ENCODE assay signal across 17 cellular contexts in the genomic region with DNA sequence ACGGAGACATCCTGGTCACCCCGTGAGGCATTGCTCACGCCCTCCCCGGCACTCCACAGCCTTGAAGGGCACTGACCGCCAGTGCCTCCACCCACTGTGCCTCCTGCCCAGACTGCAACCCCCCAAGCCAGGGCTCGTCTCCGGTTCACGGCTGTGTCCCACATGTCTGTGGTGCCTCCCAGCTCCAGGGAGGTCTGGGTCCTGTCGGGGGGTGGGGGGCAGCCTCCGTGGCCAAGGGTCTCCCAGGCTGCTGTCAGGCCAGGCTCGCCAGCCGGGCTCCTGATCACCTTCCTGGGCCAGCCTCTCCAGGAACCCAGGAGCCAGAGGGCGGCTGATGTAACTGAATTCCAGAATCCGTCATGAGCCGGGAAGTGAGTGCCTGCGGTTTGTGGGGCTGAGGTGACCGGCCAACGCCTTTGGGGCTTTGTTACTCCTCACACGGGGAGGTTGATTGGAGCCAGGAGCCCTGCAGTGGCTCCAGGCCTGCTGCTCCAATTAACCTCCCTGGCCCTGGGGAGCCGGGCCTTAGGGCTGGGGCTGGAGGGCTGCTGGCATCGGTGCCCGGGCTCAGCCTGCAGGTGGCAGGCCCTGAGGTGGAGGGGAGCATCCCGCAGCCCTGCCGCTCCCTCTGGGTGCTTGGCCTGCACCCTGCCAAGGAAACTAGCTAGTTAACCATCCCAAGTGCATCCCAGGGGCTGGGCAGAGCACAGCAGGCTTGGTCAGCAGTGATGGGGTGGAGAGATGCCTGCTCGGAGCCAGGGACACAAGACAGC. TPM values are rescaled to one million over a fixed set of nuclear protein-coding genes. Genes with fewer than 3 reads are reported as not detected.
DNase-seq lines count a peak whose midpoint lies in the region; ATAC-seq, FAIRE-seq and TF ChIP-seq lines count a peak whose summit lies in the region.
"Had no signal": no experiment of that assay in that cellular context is flagged by ENCODE, and none has a peak within 500 bp of the region (broad histone marks: within the 10 kb centered on the region; RNA-seq: fewer than 3 reads in every experiment).

No MANE protein-coding gene starts in this region.

- peaks cover 5% of the 10 kb centered on the region for H3K9me3 ChIP-seq in astrocyte (ENCODE audit: insufficient read depth, low read depth, low read length)
- no peaks in the 10 kb centered on the region for H3K9me3 ChIP-seq in neural progenitor cell (ENCODE audit: low read depth)
- H3K9me3 ChIP-seq in uterus, result no peaks in the 10 kb centered on the region
- H3K9me3 ChIP-seq: testis had no signal

- H3K27me3 ChIP-seq in BJ (ENCODE audit: control insufficient read depth, insufficient read depth, low read length), result peaks cover 3% of the 10 kb centered on the region; the same call in 1 of the 2 replicates
- H3K27me3 ChIP-seq in astrocyte (ENCODE audit: insufficient read depth, low read length), result peaks cover 12% of the 10 kb centered on the region
- peaks cover 54% of the 10 kb centered on the region for H3K27me3 ChIP-seq in neural progenitor cell
- peaks cover 0 to 6% of the 10 kb centered on the region in 2 donors for H3K27me3 ChIP-seq in uterus
- H3K27me3 ChIP-seq: testis had no signal

- H3K4me2 ChIP-seq in astrocyte (ENCODE audit: low read length), result peak overlapping the region; percentile 15
- no peak overlapping the region for H3K4me2 ChIP-seq in neural progenitor cell

- no peaks in the 10 kb centered on the region for H3K79me2 ChIP-seq in astrocyte (ENCODE audit: insufficient read depth, low read length)
- no peaks in the 10 kb centered on the region for H3K79me2 ChIP-seq in neural progenitor cell (ENCODE audit: low read depth)

- DNase-seq in BJ (ENCODE audit: low read depth), result peak; percentile 56
- DNase-seq in HPDE6-E6E7 (ENCODE audit: extremely low spot score), result peak; percentile 34
- peak; percentile 60 for DNase-seq in astrocyte (ENCODE audit: low read depth)
- DNase-seq in neural progenitor cell (ENCODE audit: low spot score), result peak; percentile 47
- no peak for DNase-seq in DMS79 treated with DMSO at 0.1 percent for 48 hours (lab: John Stamatoyannopoulos, UW)
- no peak for DNase-seq in uterus
- DNase-seq in activated T-cell treated with anti-CD3 and anti-CD28 coated beads, Interleukin-2, amount 50 U/mL, for 48 hours, result no peak
- DNase-seq: activated CD4-positive, alpha-beta T cell treated with anti-CD3 and anti-CD28 coated beads for 48 hours; DMS53; effector CD8-positive, alpha-beta T cell; NCI-H2081 treated with DMSO at 0.1 percent for 48 hours; Right ventricle myocardium superior; testis had no signal

- ATAC-seq in HG02885 (IDR thresholded peaks at IDR 0.05; ENCODE audit: poor library complexity, unreplicated experiment), result no peak

- no peak for TF ChIP-seq POLR2A in uterus (IDR thresholded peaks at IDR 0.05)

- H3K9me3 Mint-ChIP-seq in astrocyte (ENCODE audit: unreplicated experiment) (no peaks in the 10 kb centered on the region), neural progenitor cell (peaks cover 7% of the 10 kb centered on the region)
- H3K9me3 Mint-ChIP-seq: activated naive CD4-positive, alpha-beta T cell treated with anti-CD3 and anti-CD28 coated beads, Interleukin-2, amount 50 U/mL, for 24 hours had no signal

- peaks cover 20% of the 10 kb centered on the region for H3F3A ChIP-seq in neural progenitor cell (ENCODE audit: low read depth)

- no peak overlapping the region for H3K27ac ChIP-seq in astrocyte (ENCODE audit: low read depth, low read length)
- H3K27ac ChIP-seq in neural progenitor cell, result no peak overlapping the region
- no peak overlapping the region for H3K27ac ChIP-seq in uterus
- H3K27ac ChIP-seq: testis had no signal

- POLR2A ChIA-PET in BJ (lab: Charles Lee), result no interaction called here

- H3K4me1 Mint-ChIP-seq in astrocyte (ENCODE audit: low read depth, unreplicated experiment), result no peaks in the 10 kb centered on the region
- peaks cover 19% of the 10 kb centered on the region for H3K4me1 Mint-ChIP-seq in neural progenitor cell

- H3K27ac Mint-ChIP-seq in astrocyte (ENCODE audit: unreplicated experiment) (no peak overlapping the region), neural progenitor cell (peak overlapping the region; percentile 21)
- H3K27ac Mint-ChIP-seq: activated naive CD4-positive, alpha-beta T cell treated with anti-CD3 and anti-CD28 coated beads, Interleukin-2, amount 50 U/mL, for 24 hours; T-helper 2 cell treated with Interferon-gamma antibody and Interleukin-4, amounts not matched to agents 5 μg/mL and 100 μg/mL, for 36 hours had no signal

- H3K36me3 Mint-ChIP-seq in astrocyte (ENCODE audit: low read depth, unreplicated experiment) (no peaks in the 10 kb centered on the region), neural progenitor cell (no peaks in the 10 kb centered on the region)
- H3K36me3 Mint-ChIP-seq: activated naive CD4-positive, alpha-beta T cell treated with anti-CD3 and anti-CD28 coated beads, Interleukin-2, amount 50 U/mL, for 24 hours had no signal

- no peak for TF ChIP-seq CTCF in BJ (IDR thresholded peaks at IDR 0.05; ENCODE audit: insufficient read depth, low read depth, low read length)
- no peak for TF ChIP-seq CTCF in astrocyte (IDR thresholded peaks at IDR 0.05; ENCODE audit: insufficient read depth, low read depth, low read length)
- TF ChIP-seq CTCF in neural progenitor cell (IDR thresholded peaks at IDR 0.05), result no peak
- TF ChIP-seq CTCF in uterus (IDR thresholded peaks at IDR 0.05), result no peak

- no peak overlapping the region for H2AFZ ChIP-seq in astrocyte (ENCODE audit: low read depth, low read length)
- H2AFZ ChIP-seq in neural progenitor cell (replicated peaks), result no peak overlapping the region

- H3K4me3 Mint-ChIP-seq in astrocyte (ENCODE audit: unreplicated experiment) (no peak overlapping the region), neural progenitor cell (no peak overlapping the region)
- H3K4me3 Mint-ChIP-seq: activated naive CD4-positive, alpha-beta T cell treated with anti-CD3 and anti-CD28 coated beads, Interleukin-2, amount 50 U/mL, for 24 hours; T-helper 2 cell treated with Interferon-gamma antibody and Interleukin-4, amounts not matched to agents 5 μg/mL and 100 μg/mL, for 36 hours had no signal

- H4K20me1 ChIP-seq in astrocyte (ENCODE audit: insufficient read depth, low read length) (no peaks in the 10 kb centered on the region), neural progenitor cell (ENCODE audit: low read depth) (no peaks in the 10 kb centered on the region)

- no peak overlapping the region for H3K9ac ChIP-seq in astrocyte (ENCODE audit: low read length)
- no peak overlapping the region for H3K9ac ChIP-seq in neural progenitor cell

- H3K4me1 ChIP-seq in astrocyte (ENCODE audit: insufficient read depth, low read length) (peaks cover 7% of the 10 kb centered on the region), neural progenitor cell (peaks cover 17% of the 10 kb centered on the region), uterus (no peaks in the 10 kb centered on the region)
- H3K4me1 ChIP-seq: testis had no signal

- intact Hi-C loops in uterus (cut with DNase I; ENCODE audit: low total_unique reads), result no loop called here

- H3K36me3 ChIP-seq in BJ (ENCODE audit: control insufficient read depth, insufficient read depth, low read length), result no peaks in the 10 kb centered on the region
- no peaks in the 10 kb centered on the region for H3K36me3 ChIP-seq in astrocyte (ENCODE audit: insufficient read depth, low read length)
- no peaks in the 10 kb centered on the region for H3K36me3 ChIP-seq in neural progenitor cell
- no peaks in the 10 kb centered on the region for H3K36me3 ChIP-seq in uterus

- H3K27me3 Mint-ChIP-seq in astrocyte (ENCODE audit: low read depth, unreplicated experiment) (peaks cover 36% of the 10 kb centered on the region), neural progenitor cell (ENCODE audit: insufficient read depth, low read depth) (peaks cover 32% of the 10 kb centered on the region)
- H3K27me3 Mint-ChIP-seq: activated naive CD4-positive, alpha-beta T cell treated with anti-CD3 and anti-CD28 coated beads, Interleukin-2, amount 50 U/mL, for 24 hours had no signal

- CTCF ChIA-PET in BJ (lab: Yijun Ruan, JAX), result no interaction called here

- FAIRE-seq in astrocyte (lab: Jason Lieb, UNC), result no peak
- FAIRE-seq: bronchial epithelial cell had no signal

- no peak overlapping the region for H3K4me3 ChIP-seq in BJ (ENCODE audit: low read depth, low read length)
- no peak overlapping the region for H3K4me3 ChIP-seq in astrocyte (ENCODE audit: insufficient read depth, low read depth, low read length)
- H3K4me3 ChIP-seq in neural progenitor cell, result no peak overlapping the region
- H3K4me3 ChIP-seq in uterus, result no peak overlapping the region
- H3K4me3 ChIP-seq: testis had no signal

RNA-seq across cellular contexts. Expression of a gene that starts 36.4 kb away (rescaled TPM):
- 1.0 and 1.4 TPM in 2 replicates for polyA plus RNA-seq in BJ (2011; rRNA removed)
- polyA minus RNA-seq in BJ (2011; rRNA and poly(A)+ RNA removed), result 1.0 and 4.2 TPM in 2 replicates
- total RNA-seq in astrocyte, result 36.6 and 43.8 TPM in 2 replicates
- 7.4 and 30.6 TPM in 2 replicates for total RNA-seq in neural progenitor cell (ENCODE audit: low replicate concordance)
- 10 to 100 TPM in 2 of 4 donors, 1 to 10 TPM in 2; 2.9 to 59.1 (median 31.8) TPM for total RNA-seq in uterus

Comparison
In these comparisons a context has a peak if more than half of its experiments do, and no peak if none do; other contexts are left out.
1. DNase-seq: peak in BJ (single experiment), HPDE6-E6E7 (single experiment), astrocyte (single experiment) and neural progenitor cell (single experiment); none in DMS79 treated with DMSO at 0.1 percent for 48 hours (single experiment), uterus (0 of 2) and activated T-cell treated with anti-CD3 and anti-CD28 coated beads, Interleukin-2, amount 50 U/mL, for 48 hours (0 of 2).